In the genomic region with DNA sequence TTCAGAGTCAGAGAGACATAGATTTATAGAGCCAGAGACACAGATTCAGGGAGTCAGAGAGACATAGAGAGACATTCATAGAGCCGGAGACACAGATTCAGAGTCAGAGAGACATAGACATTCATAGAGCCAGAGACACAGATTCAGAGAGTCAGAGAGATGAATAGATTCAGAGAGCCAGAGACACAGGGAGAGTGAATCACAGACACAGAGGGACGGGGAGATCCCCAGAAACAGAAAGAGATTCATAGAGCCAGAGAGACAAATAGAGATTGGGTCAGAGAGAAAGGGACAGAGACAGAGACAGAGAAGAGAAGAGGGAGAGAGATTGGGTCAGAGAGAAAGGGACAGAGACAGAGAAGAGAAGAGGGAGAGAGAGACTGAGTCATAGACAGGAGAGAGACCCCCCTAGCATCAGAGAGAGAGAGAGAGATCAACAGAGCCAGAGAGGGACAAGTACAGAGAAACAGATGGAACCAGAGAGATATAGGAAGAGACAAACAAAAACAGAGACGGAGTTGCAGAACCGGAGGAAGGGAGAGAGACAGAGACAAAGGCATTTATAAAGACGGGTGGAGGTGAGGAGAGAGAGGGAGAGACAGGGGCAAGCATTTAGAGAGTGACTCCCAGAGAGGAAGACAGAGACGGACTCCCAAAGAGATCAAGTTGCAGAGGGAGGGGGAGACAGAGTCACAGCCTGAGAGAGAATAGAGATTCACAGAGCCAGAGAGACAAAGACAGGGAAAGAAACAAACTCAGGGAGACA, we compare ENCODE assay signal across 16 cellular contexts. TPM values are rescaled to one million over a fixed set of nuclear protein-coding genes. Genes with fewer than 3 reads are reported as not detected.
DNase-seq lines count a peak whose midpoint lies in the region; ATAC-seq lines count a peak whose summit lies in the region.
"Had no signal": no experiment of that assay in that cellular context is flagged by ENCODE, and none has a peak within 500 bp of the region (broad histone marks: within the 10 kb centered on the region; RNA-seq: fewer than 3 reads in every experiment).

No MANE protein-coding gene starts in this region.

- WGBS in HUES64 = 21% methylated on average over 5 of the region's 6 CpGs

- peaks cover under 1 to 9% (median 5%) of the 10 kb centered on the region in 3 donors for H3K36me3 Mint-ChIP-seq in CD8-positive, alpha-beta memory T cell

- no peak for DNase-seq in CD8-positive, alpha-beta memory T cell
- DNase-seq in DMS53 treated with DMSO at 0.1 percent for 48 hours (lab: John Stamatoyannopoulos, UW; ENCODE audit: unreplicated experiment) = no peak
- no peak for DNase-seq in stimulated activated CD4-positive, alpha-beta T cell treated with anti-CD3 and anti-CD28 coated beads, Interleukin-12 subunit alpha, Interleukin-12 subunit beta, amount 100 ng/mL, for 4 hours
- DNase-seq: activated naive CD4-positive, alpha-beta T cell treated with anti-CD3 and anti-CD28 coated beads for 36 hours; left lung; SIG-M5 had no signal

- no peak overlapping the region for H3K4me3 Mint-ChIP-seq in CD8-positive, alpha-beta memory T cell
- H3K4me3 Mint-ChIP-seq: activated naive CD4-positive, alpha-beta T cell treated with anti-CD3 and anti-CD28 coated beads for 36 hours; effector memory CD8-positive, alpha-beta T cell; nephron had no signal

- H3K36me3 ChIP-seq in CD8-positive, alpha-beta memory T cell (ENCODE audit: insufficient read depth, low read length) = no peaks in the 10 kb centered on the region
- H3K36me3 ChIP-seq in HUES64 (ENCODE audit: insufficient read depth, low read length) (peaks cover 1% of the 10 kb centered on the region; the same call in 1 of the 2 replicates), duodenal mucosa (ENCODE audit: control insufficient read depth in 1 of 2, insufficient read depth in 2 of 2, low read length in 2 of 2) (no peaks in the 10 kb centered on the region), neuron (ENCODE audit: insufficient read depth, low read length) (peaks cover 3% of the 10 kb centered on the region)

- H3K4me1 Mint-ChIP-seq in CD8-positive, alpha-beta memory T cell = peaks cover 35 to 43% (median 38%) of the 10 kb centered on the region in 3 donors

- no peak overlapping the region for H3K27ac Mint-ChIP-seq in CD8-positive, alpha-beta memory T cell
- H3K27ac Mint-ChIP-seq: activated naive CD4-positive, alpha-beta T cell treated with anti-CD3 and anti-CD28 coated beads for 36 hours; effector memory CD8-positive, alpha-beta T cell; nephron had no signal

- POLR2A ChIA-PET in CD8-positive, alpha-beta memory T cell (lab: Charles Lee) = no interaction called here

- peaks cover 55% of the 10 kb centered on the region for H3K4me1 ChIP-seq in CD8-positive, alpha-beta memory T cell (ENCODE audit: insufficient read depth, low read length)
- H3K4me1 ChIP-seq in HUES64 (ENCODE audit: insufficient read depth, low read length) (peaks cover 25% of the 10 kb centered on the region), duodenal mucosa (ENCODE audit: control insufficient read depth in 1 of 2, insufficient read depth in 2 of 2, low read length in 2 of 2) (peaks cover 21 to 28% of the 10 kb centered on the region in 2 donors), neuron (ENCODE audit: insufficient read depth, low read length) (peaks cover 42% of the 10 kb centered on the region)

- no peaks in the 10 kb centered on the region for H3K9me3 ChIP-seq in CD8-positive, alpha-beta memory T cell (ENCODE audit: low read length)
- H3K9me3 ChIP-seq in HUES64 (ENCODE audit: insufficient read depth, low read depth, low read length) (no peaks in the 10 kb centered on the region), duodenal mucosa (ENCODE audit: control insufficient read depth in 1 of 2, low read length in 2 of 2) (no peaks in the 10 kb centered on the region), neuron (ENCODE audit: low read length) (no peaks in the 10 kb centered on the region)
- H3K9me3 ChIP-seq: left lung had no signal

- CTCF ChIA-PET in CD8-positive, alpha-beta memory T cell (lab: Charles Lee) = interaction anchor here (1.2 to 2.8 kb wide), 6 partner anchors 8 to 143 kb away, joined by 4 to 29 read pairs (median 6); a partner anchor contains a TSS

- no peaks in the 10 kb centered on the region for H3K9me3 Mint-ChIP-seq in CD8-positive, alpha-beta memory T cell
- H3K9me3 Mint-ChIP-seq: activated naive CD4-positive, alpha-beta T cell treated with anti-CD3 and anti-CD28 coated beads for 36 hours; effector memory CD8-positive, alpha-beta T cell; nephron had no signal

- H3K27me3 Mint-ChIP-seq in CD8-positive, alpha-beta memory T cell = peaks cover 23 to 28% of the 10 kb centered on the region in 2 donors

- no peak overlapping the region for H3K27ac ChIP-seq in CD8-positive, alpha-beta memory T cell (ENCODE audit: low read depth, low read length)
- H3K27ac ChIP-seq in HUES64 (ENCODE audit: low read depth, low read length) (no peak overlapping the region), duodenal mucosa (ENCODE audit: low read depth, low read length) (no peak overlapping the region)
- H3K27ac ChIP-seq: KMS-11, left lung, skin epidermis had no signal

- no peak for ATAC-seq in HG02642 (IDR thresholded peaks at IDR 0.05; ENCODE audit: poor library complexity, unreplicated experiment)
- ATAC-seq: left lung had no signal

- H3K9ac ChIP-seq in HUES64 (ENCODE audit: low read depth, low read length) (no peak overlapping the region), duodenal mucosa (ENCODE audit: low read depth in 1 of 2, low read length in 2 of 2) (no peak overlapping the region)
- H3K9ac ChIP-seq: KMS-11 had no signal

- peaks cover 37% of the 10 kb centered on the region for H3K27me3 ChIP-seq in CD8-positive, alpha-beta memory T cell (ENCODE audit: insufficient read depth, low read length, poor library complexity, severe bottlenecking)
- H3K27me3 ChIP-seq in HUES64 (ENCODE audit: insufficient read depth, low read length) (peaks cover 45% of the 10 kb centered on the region), duodenal mucosa (ENCODE audit: control insufficient read depth in 1 of 2, insufficient read depth in 2 of 2, low read length in 2 of 2) (peaks cover 21 to 42% of the 10 kb centered on the region in 2 donors), neuron (ENCODE audit: insufficient read depth, low read length) (no peaks in the 10 kb centered on the region)

- H2AFZ ChIP-seq in neuron (ENCODE audit: low read depth, low read length) = no peak overlapping the region

- peak overlapping the region; percentile 16 for H3K4me3 ChIP-seq in CD8-positive, alpha-beta memory T cell (ENCODE audit: low read length)
- H3K4me3 ChIP-seq in HUES64 (ENCODE audit: low read length) (peak overlapping the region; percentile 64), duodenal mucosa (ENCODE audit: low read depth in 1 of 2, low read length in 2 of 2) (peak overlapping the region; percentile 8 to 48), neuron (ENCODE audit: low read length) (peak overlapping the region; percentile 43)

RNA-seq across cellular contexts. Expression of a gene that starts 1.1 kb away (rescaled TPM):
- total RNA-seq in CD8-positive, alpha-beta memory T cell = not detected
- not detected for polyA plus RNA-seq in CD8-positive, alpha-beta memory T cell
- polyA plus RNA-seq in HUES64 (2013, experiment 1 of 2) = 3.2 TPM
- 4.6 TPM for polyA plus RNA-seq in HUES64 (2013, experiment 2 of 2)
- total RNA-seq: activated naive CD4-positive, alpha-beta T cell treated with anti-CD3 and anti-CD28 coated beads for 36 hours; bronchial epithelial cell; left lung; subcutaneous adipose tissue had no signal

RNA-seq across cellular contexts. Expression of a gene that starts 13.2 kb away (rescaled TPM):
- total RNA-seq in CD8-positive, alpha-beta memory T cell = 10 to 100 TPM; 44.2 to 47.8 TPM
- 77.8 TPM for polyA plus RNA-seq in CD8-positive, alpha-beta memory T cell
- polyA plus RNA-seq in HUES64 (2013, experiment 1 of 2) = 40.2 TPM
- 49.6 TPM for polyA plus RNA-seq in HUES64 (2013, experiment 2 of 2)

RNA-seq across cellular contexts. Expression of a gene that starts 28.2 kb away (rescaled TPM):
- total RNA-seq in CD8-positive, alpha-beta memory T cell = not detected
- not detected for polyA plus RNA-seq in CD8-positive, alpha-beta memory T cell
- 19.4 TPM for polyA plus RNA-seq in HUES64 (2013, experiment 1 of 2)
- polyA plus RNA-seq in HUES64 (2013, experiment 2 of 2) = 38.6 TPM
- total RNA-seq: activated naive CD4-positive, alpha-beta T cell treated with anti-CD3 and anti-CD28 coated beads for 36 hours; bronchial epithelial cell; left lung; subcutaneous adipose tissue had no signal

RNA-seq across cellular contexts. Expression of a gene that starts 56.8 kb away (rescaled TPM):
- not detected for total RNA-seq in CD8-positive, alpha-beta memory T cell
- polyA plus RNA-seq in CD8-positive, alpha-beta memory T cell = not detected
- polyA plus RNA-seq in HUES64 (2013, experiment 1 of 2) = 1.8 TPM
- polyA plus RNA-seq in HUES64 (2013, experiment 2 of 2) = 1.9 TPM
- total RNA-seq: activated naive CD4-positive, alpha-beta T cell treated with anti-CD3 and anti-CD28 coated beads for 36 hours; bronchial epithelial cell had no signal
